Comparison of ENCODE assay signal across 1 cellular context in the genomic region with DNA sequence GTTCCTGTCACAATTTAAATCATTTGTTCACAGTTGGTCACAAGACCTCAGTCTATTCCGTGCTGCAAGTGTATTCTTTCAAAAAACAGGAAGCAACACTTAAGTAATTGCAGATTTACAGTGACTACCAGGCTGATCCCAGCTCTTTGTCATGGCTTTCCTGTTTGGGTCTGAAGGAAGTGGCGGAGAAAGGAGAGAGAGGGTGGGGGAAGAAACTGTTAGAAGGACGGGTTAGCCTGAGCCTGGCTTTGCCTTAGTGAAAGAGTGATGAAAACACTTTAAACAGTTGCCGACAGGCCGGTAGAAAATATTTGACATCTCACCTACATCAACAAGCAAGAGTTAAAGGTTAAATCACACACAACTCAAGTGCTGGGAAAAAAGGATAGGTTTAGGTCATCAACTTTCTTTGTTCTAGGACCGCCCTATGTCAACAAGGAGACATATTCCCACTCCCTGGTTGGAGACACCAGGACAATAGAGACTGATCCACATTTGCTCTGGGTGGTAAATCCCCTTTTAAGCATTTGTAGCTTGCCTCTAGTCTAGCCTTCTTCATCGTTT.
TF ChIP-seq lines count a peak whose summit lies in the region.

No MANE protein-coding gene starts in this region.

TF ChIP-seq in H1, 55 proteins besides CTCF, POLR2A, EP300 and RAD21:
- TF ChIP-seq SP4 (IDR thresholded peaks at IDR 0.05; ENCODE audit: low read length) (no peak), KDM1A (IDR thresholded peaks at IDR 0.05; ENCODE audit: borderline replicate concordance, low read length) (no peak), JUND (IDR thresholded peaks at IDR 0.05; ENCODE audit: low read length) (no peak), ASH2L (IDR thresholded peaks at IDR 0.05; ENCODE audit: low read length) (no peak), BACH1 (IDR thresholded peaks at IDR 0.05; ENCODE audit: low read length) (no peak)
